ENCODE assay signal across 1 cellular context in the genomic region with DNA sequence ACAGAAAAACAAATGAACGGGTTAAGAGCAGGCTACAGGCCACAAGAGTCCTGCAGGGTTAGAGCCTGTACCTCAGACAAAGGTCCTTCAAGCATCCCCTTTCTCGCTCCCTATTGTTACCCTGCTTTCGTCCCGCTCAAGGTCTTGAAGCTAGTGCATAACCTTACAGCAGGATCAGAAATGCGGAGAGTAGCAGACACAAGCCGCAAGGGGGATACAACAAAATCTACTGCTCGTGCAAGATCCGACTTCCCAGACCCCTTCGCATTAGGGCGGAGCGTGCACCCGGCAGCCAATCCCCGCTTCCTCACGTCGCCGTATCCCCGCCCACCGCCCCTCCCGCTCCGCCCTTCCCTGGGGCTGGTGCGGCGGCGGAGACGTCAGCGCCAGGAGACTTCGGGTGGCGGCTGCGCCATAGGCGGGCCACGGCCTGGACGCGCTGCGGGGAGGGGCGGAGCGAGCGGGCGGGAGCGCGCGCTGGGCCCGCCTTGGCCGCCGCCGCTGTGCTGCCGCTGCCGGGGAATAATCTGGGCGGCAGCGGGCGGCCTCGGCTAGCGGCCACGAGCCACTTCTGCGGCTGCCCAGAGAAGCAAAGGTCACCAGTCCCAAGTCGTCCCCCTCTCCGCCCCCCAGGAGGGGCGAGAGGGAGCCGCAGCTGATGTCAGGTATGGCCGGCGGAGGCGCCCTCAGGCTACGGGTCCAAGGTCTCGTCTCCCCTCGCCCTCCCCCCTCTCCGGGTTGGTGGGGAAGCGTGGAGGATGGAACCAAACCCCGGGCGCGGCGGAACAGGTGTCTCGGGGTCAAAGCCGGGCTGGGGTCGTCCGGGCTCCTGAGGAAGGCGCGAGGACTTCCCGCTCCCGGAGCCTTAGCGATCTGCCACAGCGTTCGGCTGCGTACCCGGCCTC.
TF ChIP-seq lines count a peak whose summit lies in the region.

TSS of gene C1GALT1 (plus strand) at position 389 of the 905 bp plus-strand sequence. CDS start 51,776 bp downstream, outside the sequence.

TF ChIP-seq in HEK293, 187 proteins besides CTCF, POLR2A, EP300 and RAD21 (continued from another document and continues in another):
- peak; percentile 96 for TF ChIP-seq PRDM10 (tag by site-specific recombination; IDR thresholded peaks at IDR 0.05)
- TF ChIP-seq ZBTB17 (tag by site-specific recombination; IDR thresholded peaks at IDR 0.05), result peak; percentile 56
- no peak for TF ChIP-seq GLI2 (tag by site-specific recombination; IDR thresholded peaks at IDR 0.05; ENCODE audit: borderline replicate concordance, low read depth)
- TF ChIP-seq ZNF394 (tag by site-specific recombination; IDR thresholded peaks at IDR 0.05; ENCODE audit: borderline replicate concordance), result 0 out of 2 replicates have a peak, but pooled peaks have one; percentile 17
- TF ChIP-seq KLF16 (tag by site-specific recombination; IDR thresholded peaks at IDR 0.05), result peak; percentile 21; the same call in 1 of the 2 replicates
- TF ChIP-seq ZNF707 (tag by site-specific recombination; IDR thresholded peaks at IDR 0.05), result no peak
- TF ChIP-seq ZNF610 (tag by site-specific recombination; IDR thresholded peaks at IDR 0.05; ENCODE audit: borderline replicate concordance), result no peak
- TF ChIP-seq SP2 (tag by site-specific recombination; IDR thresholded peaks at IDR 0.05), result peak; percentile 94
- TF ChIP-seq ZNF302 (tag by site-specific recombination; IDR thresholded peaks at IDR 0.05; ENCODE audit: low read depth), result no peak
- TF ChIP-seq KLF7 (tag by site-specific recombination; IDR thresholded peaks at IDR 0.05; ENCODE audit: borderline replicate concordance), result 0 out of 2 replicates have a peak, but pooled peaks have one; percentile 15
- TF ChIP-seq, protein P1, sequence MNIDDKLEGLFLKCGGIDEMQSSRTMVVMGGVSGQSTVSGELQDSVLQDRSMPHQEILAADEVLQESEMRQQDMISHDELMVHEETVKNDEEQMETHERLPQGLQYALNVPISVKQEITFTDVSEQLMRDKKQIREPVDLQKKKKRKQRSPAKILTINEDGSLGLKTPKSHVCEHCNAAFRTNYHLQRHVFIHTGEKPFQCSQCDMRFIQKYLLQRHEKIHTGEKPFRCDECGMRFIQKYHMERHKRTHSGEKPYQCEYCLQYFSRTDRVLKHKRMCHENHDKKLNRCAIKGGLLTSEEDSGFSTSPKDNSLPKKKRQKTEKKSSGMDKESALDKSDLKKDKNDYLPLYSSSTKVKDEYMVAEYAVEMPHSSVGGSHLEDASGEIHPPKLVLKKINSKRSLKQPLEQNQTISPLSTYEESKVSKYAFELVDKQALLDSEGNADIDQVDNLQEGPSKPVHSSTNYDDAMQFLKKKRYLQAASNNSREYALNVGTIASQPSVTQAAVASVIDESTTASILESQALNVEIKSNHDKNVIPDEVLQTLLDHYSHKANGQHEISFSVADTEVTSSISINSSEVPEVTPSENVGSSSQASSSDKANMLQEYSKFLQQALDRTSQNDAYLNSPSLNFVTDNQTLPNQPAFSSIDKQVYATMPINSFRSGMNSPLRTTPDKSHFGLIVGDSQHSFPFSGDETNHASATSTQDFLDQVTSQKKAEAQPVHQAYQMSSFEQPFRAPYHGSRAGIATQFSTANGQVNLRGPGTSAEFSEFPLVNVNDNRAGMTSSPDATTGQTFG (tag by site-specific recombination; IDR thresholded peaks at IDR 0.05; ENCODE audit: borderline replicate concordance), result no peak
- TF ChIP-seq SETDB1 (IDR thresholded peaks at IDR 0.05; ENCODE audit: insufficient read length, low read length), result no peak
- no peak for TF ChIP-seq ZNF768 (tag by site-specific recombination; IDR thresholded peaks at IDR 0.05)
- TF ChIP-seq, protein P2, sequence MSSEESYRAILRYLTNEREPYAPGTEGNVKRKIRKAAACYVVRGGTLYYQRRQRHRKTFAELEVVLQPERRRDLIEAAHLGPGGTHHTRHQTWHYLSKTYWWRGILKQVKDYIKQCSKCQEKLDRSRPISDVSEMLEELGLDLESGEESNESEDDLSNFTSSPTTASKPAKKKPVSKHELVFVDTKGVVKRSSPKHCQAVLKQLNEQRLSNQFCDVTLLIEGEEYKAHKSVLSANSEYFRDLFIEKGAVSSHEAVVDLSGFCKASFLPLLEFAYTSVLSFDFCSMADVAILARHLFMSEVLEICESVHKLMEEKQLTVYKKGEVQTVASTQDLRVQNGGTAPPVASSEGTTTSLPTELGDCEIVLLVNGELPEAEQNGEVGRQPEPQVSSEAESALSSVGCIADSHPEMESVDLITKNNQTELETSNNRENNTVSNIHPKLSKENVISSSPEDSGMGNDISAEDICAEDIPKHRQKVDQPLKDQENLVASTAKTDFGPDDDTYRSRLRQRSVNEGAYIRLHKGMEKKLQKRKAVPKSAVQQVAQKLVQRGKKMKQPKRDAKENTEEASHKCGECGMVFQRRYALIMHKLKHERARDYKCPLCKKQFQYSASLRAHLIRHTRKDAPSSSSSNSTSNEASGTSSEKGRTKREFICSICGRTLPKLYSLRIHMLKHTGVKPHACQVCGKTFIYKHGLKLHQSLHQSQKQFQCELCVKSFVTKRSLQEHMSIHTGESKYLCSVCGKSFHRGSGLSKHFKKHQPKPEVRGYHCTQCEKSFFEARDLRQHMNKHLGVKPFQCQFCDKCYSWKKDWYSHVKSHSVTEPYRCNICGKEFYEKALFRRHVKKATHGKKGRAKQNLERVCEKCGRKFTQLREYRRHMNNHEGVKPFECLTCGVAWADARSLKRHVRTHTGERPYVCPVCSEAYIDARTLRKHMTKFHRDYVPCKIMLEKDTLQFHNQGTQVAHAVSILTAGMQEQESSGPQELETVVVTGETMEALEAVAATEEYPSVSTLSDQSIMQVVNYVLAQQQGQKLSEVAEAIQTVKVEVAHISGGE (tag by site-specific recombination; conservative IDR thresholded peaks at IDR 0.05; ENCODE audit: low read depth), result 0 out of 2 replicates have a peak, but pooled peaks have one; percentile 23
- TF ChIP-seq ZBTB26 (tag by site-specific recombination; optimal IDR thresholded peaks at IDR 0.05), result peak; percentile 80
- no peak for TF ChIP-seq ZSCAN30 (tag by site-specific recombination; IDR thresholded peaks at IDR 0.05)
- TF ChIP-seq, protein P3, sequence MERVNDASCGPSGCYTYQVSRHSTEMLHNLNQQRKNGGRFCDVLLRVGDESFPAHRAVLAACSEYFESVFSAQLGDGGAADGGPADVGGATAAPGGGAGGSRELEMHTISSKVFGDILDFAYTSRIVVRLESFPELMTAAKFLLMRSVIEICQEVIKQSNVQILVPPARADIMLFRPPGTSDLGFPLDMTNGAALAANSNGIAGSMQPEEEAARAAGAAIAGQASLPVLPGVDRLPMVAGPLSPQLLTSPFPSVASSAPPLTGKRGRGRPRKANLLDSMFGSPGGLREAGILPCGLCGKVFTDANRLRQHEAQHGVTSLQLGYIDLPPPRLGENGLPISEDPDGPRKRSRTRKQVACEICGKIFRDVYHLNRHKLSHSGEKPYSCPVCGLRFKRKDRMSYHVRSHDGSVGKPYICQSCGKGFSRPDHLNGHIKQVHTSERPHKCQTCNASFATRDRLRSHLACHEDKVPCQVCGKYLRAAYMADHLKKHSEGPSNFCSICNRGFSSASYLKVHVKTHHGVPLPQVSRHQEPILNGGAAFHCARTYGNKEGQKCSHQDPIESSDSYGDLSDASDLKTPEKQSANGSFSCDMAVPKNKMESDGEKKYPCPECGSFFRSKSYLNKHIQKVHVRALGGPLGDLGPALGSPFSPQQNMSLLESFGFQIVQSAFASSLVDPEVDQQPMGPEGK (tag by site-specific recombination; IDR thresholded peaks at IDR 0.05), result peak; percentile 64
- peak; percentile 27; the same call in 1 of the 2 replicates for TF ChIP-seq ZNF341 (tag by site-specific recombination; IDR thresholded peaks at IDR 0.05; ENCODE audit: low read depth)
- TF ChIP-seq ZSCAN5A (tag by site-specific recombination; IDR thresholded peaks at IDR 0.05), result no peak
- peak; percentile 84 for TF ChIP-seq MZF1 (tag by site-specific recombination; IDR thresholded peaks at IDR 0.05; ENCODE audit: borderline replicate concordance)
- TF ChIP-seq SCRT2 (tag by site-specific recombination; IDR thresholded peaks at IDR 0.05), result peak; percentile 83
- no peak for TF ChIP-seq ZNF514 (tag by site-specific recombination; IDR thresholded peaks at IDR 0.05)
- no peak for TF ChIP-seq ZNF416 (tag by site-specific recombination; IDR thresholded peaks at IDR 0.05)
- no peak for TF ChIP-seq ZNF19 (tag by site-specific recombination; IDR thresholded peaks at IDR 0.05; ENCODE audit: low read depth)
- TF ChIP-seq IKZF3 (tag by site-specific recombination; IDR thresholded peaks at IDR 0.05), result 0 out of 2 replicates have a peak, but pooled peaks have one; percentile 41
- TF ChIP-seq, protein P4, sequence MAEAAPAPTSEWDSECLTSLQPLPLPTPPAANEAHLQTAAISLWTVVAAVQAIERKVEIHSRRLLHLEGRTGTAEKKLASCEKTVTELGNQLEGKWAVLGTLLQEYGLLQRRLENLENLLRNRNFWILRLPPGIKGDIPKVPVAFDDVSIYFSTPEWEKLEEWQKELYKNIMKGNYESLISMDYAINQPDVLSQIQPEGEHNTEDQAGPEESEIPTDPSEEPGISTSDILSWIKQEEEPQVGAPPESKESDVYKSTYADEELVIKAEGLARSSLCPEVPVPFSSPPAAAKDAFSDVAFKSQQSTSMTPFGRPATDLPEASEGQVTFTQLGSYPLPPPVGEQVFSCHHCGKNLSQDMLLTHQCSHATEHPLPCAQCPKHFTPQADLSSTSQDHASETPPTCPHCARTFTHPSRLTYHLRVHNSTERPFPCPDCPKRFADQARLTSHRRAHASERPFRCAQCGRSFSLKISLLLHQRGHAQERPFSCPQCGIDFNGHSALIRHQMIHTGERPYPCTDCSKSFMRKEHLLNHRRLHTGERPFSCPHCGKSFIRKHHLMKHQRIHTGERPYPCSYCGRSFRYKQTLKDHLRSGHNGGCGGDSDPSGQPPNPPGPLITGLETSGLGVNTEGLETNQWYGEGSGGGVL (tag by site-specific recombination; IDR thresholded peaks at IDR 0.05), result peak; percentile 82
- TF ChIP-seq ZNF76 (tag by site-specific recombination; IDR thresholded peaks at IDR 0.05; ENCODE audit: borderline replicate concordance, low read depth), result peak; percentile 44; the same call in 1 of the 2 replicates
- TF ChIP-seq ZNF580 (tag by site-specific recombination; IDR thresholded peaks at IDR 0.05), result no peak
- TF ChIP-seq ZNF473 (tag by site-specific recombination; IDR thresholded peaks at IDR 0.05), result no peak
- 0 out of 2 replicates have a peak, but pooled peaks have one; percentile 0 for TF ChIP-seq GLIS2 (tag by site-specific recombination; IDR thresholded peaks at IDR 0.05)
- peak; percentile 6; the same call in 1 of the 2 replicates for TF ChIP-seq ZNF692 (tag by site-specific recombination; IDR thresholded peaks at IDR 0.05)
- TF ChIP-seq ZBTB48 (tag by site-specific recombination; IDR thresholded peaks at IDR 0.05), result peak; percentile 81
